Comparison of ENCODE assay signal across 16 cellular contexts in genomic region chr9:95459218-95459617, GRCh38. TPM values are rescaled to one million over a fixed set of nuclear protein-coding genes. Genes with fewer than 3 reads are reported as not detected.
DNase-seq lines count a peak whose midpoint lies in the region; ATAC-seq, FAIRE-seq and TF ChIP-seq lines count a peak whose summit lies in the region.
"Had no signal": no experiment of that assay in that cellular context is flagged by ENCODE, and none has a peak within 500 bp of the region (broad histone marks: within the 10 kb centered on the region; RNA-seq: fewer than 3 reads in every experiment).

No MANE protein-coding gene starts in this region.

- H3K4me2 ChIP-seq in hepatocyte: peak overlapping the region; percentile 48
- no peak overlapping the region for H3K4me2 ChIP-seq in HepG2 (ENCODE audit: low read depth, low read length)
- H3K4me2 ChIP-seq: A549, KMS-11 had no signal

- ATAC-seq in HepG2: no peak
- ATAC-seq: A549, Panc1 had no signal

- no peak for TF ChIP-seq RAD21 in HepG2 (CRISPR knock-in tag; IDR thresholded peaks at IDR 0.05)

- H3K79me2 ChIP-seq in hepatocyte: peaks cover 53% of the 10 kb centered on the region
- no peaks in the 10 kb centered on the region for H3K79me2 ChIP-seq in HepG2 (ENCODE audit: insufficient read depth, low read length)

- H3K9ac ChIP-seq in HepG2 (ENCODE audit: insufficient read depth, low read depth, low read length): no peak overlapping the region
- H3K9ac ChIP-seq: KMS-11 had no signal

- POLR2A ChIA-PET in HepG2 (lab: Yijun Ruan, JAX): no interaction called here

- FAIRE-seq in HepG2 (lab: Jason Lieb, UNC): no peak
- FAIRE-seq: A549 had no signal

- DNase-seq in cardiac muscle cell (ENCODE audit: low read depth in 1 of 2, low spot score in 1 of 2): no peak
- DNase-seq in left ventricle myocardium inferior: no peak
- DNase-seq in hepatocyte (ENCODE audit: low spot score): peak; percentile 42
- no peak for DNase-seq in transverse colon
- no peak for DNase-seq in NCI-H1436 treated with DMSO at 0.1 percent for 48 hours (lab: John Stamatoyannopoulos, UW)
- DNase-seq in HepG2 (ENCODE audit: low spot score): no peak
- DNase-seq in AG08396 (ENCODE audit: low spot score): no peak
- DNase-seq: COR-L47, EL, MG63, NCI-H187 treated with DMSO at 0.1 percent for 48 hours had no signal

- in situ Hi-C loops in transverse colon (cut with MboI; ENCODE audit: low pct_ligation_motif_present in 1 of 4, low pct_unique_long_range_greater_than_20kb in 1 of 4, low sequenced_read_pairs in 3 of 4) (no loop called here), HepG2 (cut with HindIII; ENCODE audit: extremely low pct_ligation_motif_present, low pct_unique_long_range_greater_than_20kb) (no loop called here)

- TF ChIP-seq POLR2A in transverse colon (IDR thresholded peaks at IDR 0.05) (no peak), HepG2 (IDR thresholded peaks at IDR 0.05; ENCODE audit: insufficient read depth in 1 of 2, low read depth in 2 of 2, low read length in 2 of 2) (no peak)

- H2AFZ ChIP-seq in hepatocyte (no peak overlapping the region), HepG2 (ENCODE audit: low read length) (no peak overlapping the region)

- H3K36me3 ChIP-seq in cardiac muscle cell: peaks cover 29% of the 10 kb centered on the region
- H3K36me3 ChIP-seq in left ventricle myocardium inferior: peaks cover 75% of the 10 kb centered on the region
- no peaks in the 10 kb centered on the region for H3K36me3 ChIP-seq in hepatocyte (replicated peaks; ENCODE audit: insufficient read depth, low read depth)
- peaks cover 0 to 8% (median 2%) of the 10 kb centered on the region in 4 donors for H3K36me3 ChIP-seq in transverse colon
- H3K36me3 ChIP-seq in HepG2 (replicated peaks in 1 of 2; ENCODE audit: control insufficient read depth in 1 of 2, insufficient read depth in 2 of 2, low read length in 2 of 2): peaks cover 12 to 54% of the 10 kb centered on the region in 2 experiments
- H3K36me3 ChIP-seq: MG63 had no signal

- TF ChIP-seq EP300 in transverse colon (IDR thresholded peaks at IDR 0.05; ENCODE audit: low read depth) (no peak), HepG2 (IDR thresholded peaks at IDR 0.05; ENCODE audit: low read depth in 2 of 2, low read length in 2 of 2) (no peak), HepG2 (CRISPR knock-in tag; IDR thresholded peaks at IDR 0.05; ENCODE audit: borderline replicate concordance) (no peak)

- CTCF ChIA-PET in HepG2 (lab: Yijun Ruan, JAX; ENCODE audit: low intra/inter-chr PET ratio, low total read pairs): no interaction called here

- H3K4me1 ChIP-seq in cardiac muscle cell (ENCODE audit: low read depth) (peaks cover 29% of the 10 kb centered on the region), left ventricle myocardium inferior (peaks cover 19% of the 10 kb centered on the region), hepatocyte (ENCODE audit: insufficient read depth) (peaks cover 67% of the 10 kb centered on the region), transverse colon (peaks cover 30 to 56% (median 35%) of the 10 kb centered on the region in 4 donors), HepG2 (ENCODE audit: insufficient read depth, low read length) (no peaks in the 10 kb centered on the region)
- H3K4me1 ChIP-seq: A549 had no signal

- H3K27ac ChIP-seq in cardiac muscle cell (peak overlapping the region; percentile 18), left ventricle myocardium inferior (replicated peaks) (no peak overlapping the region), VCaP (peak overlapping the region; percentile 52), hepatocyte (peak overlapping the region; percentile 90), transverse colon (peak overlapping the region; percentile 55 to 77 (median 72)), HepG2 (ENCODE audit: extremely low read length, insufficient read depth, low read length) (no peak overlapping the region)
- H3K27ac ChIP-seq: A549, KMS-11 had no signal

- H3K4me3 ChIP-seq in cardiac muscle cell (no peak overlapping the region), left ventricle myocardium inferior (no peak overlapping the region), hepatocyte (no peak overlapping the region), transverse colon (no peak overlapping the region), HepG2 (replicated peaks in 1 of 3; ENCODE audit: insufficient read depth in 1 of 3, low read depth in 2 of 3, low read length in 3 of 3) (no peak overlapping the region)
- H3K4me3 ChIP-seq: A549, HAP-1, MG63 had no signal

- no peaks in the 10 kb centered on the region for H3K9me3 ChIP-seq in cardiac muscle cell (ENCODE audit: low read depth)
- no peaks in the 10 kb centered on the region for H3K9me3 ChIP-seq in left ventricle myocardium inferior (replicated peaks)
- H3K9me3 ChIP-seq in hepatocyte (ENCODE audit: low read depth): no peaks in the 10 kb centered on the region
- H3K9me3 ChIP-seq in transverse colon: no peaks in the 10 kb centered on the region
- no peaks in the 10 kb centered on the region for H3K9me3 ChIP-seq in HepG2 (ENCODE audit: low read length)
- H3K9me3 ChIP-seq: A549, HAP-1, MG63 had no signal

- BruUV-seq in HepG2 (replicated peaks; lab: Mats Ljungman, UMichigan): no TSS peak

- H3K27me3 ChIP-seq in cardiac muscle cell (no peaks in the 10 kb centered on the region), left ventricle myocardium inferior (ENCODE audit: low read depth) (no peaks in the 10 kb centered on the region), hepatocyte (no peaks in the 10 kb centered on the region), transverse colon (no peaks in the 10 kb centered on the region), HepG2 (ENCODE audit: control insufficient read depth in 1 of 2, insufficient read depth in 2 of 2, low read length in 2 of 2) (no peaks in the 10 kb centered on the region)
- H3K27me3 ChIP-seq: MG63 had no signal

- H3K9me2 ChIP-seq in hepatocyte (replicated peaks; ENCODE audit: insufficient read depth): no peaks in the 10 kb centered on the region

- TF ChIP-seq CTCF in cardiac muscle cell (IDR thresholded peaks at IDR 0.05; ENCODE audit: low read depth, low read length): no peak
- TF ChIP-seq CTCF in left ventricle myocardium inferior (IDR thresholded peaks at IDR 0.05; ENCODE audit: borderline replicate concordance): no peak
- TF ChIP-seq CTCF in VCaP (conservative IDR thresholded peaks at IDR 0.05): no peak
- TF ChIP-seq CTCF in hepatocyte (IDR thresholded peaks at IDR 0.05; ENCODE audit: poor library complexity): no peak
- no peak for TF ChIP-seq CTCF in transverse colon (IDR thresholded peaks at IDR 0.05)
- TF ChIP-seq CTCF in HepG2 (CRISPR knock-in tag; IDR thresholded peaks at IDR 0.05): no peak

- intact Hi-C loops in left ventricle myocardium inferior (cut with micrococcal nuclease): no loop called here
- intact Hi-C loops in transverse colon (cut with DNase I; ENCODE audit: low total_unique reads): no loop called here
- intact Hi-C loops in HepG2 (cut with micrococcal nuclease; ENCODE audit: unreplicated experiment): no loop called here

- 48% methylated on average over 15 of the region's 15 CpGs for WGBS in hepatocyte (ENCODE audit: low lambda C conversion rate, missing lambda C conversion rate)
- WGBS in transverse colon (ENCODE audit: low coverage in 1 of 2), 2 donors: 53 to 65% methylated on average over 10 to 15 of the region's 15 CpGs
- WGBS in HepG2 (ENCODE audit: low lambda C conversion rate): 94% methylated on average over 15 of the region's 15 CpGs

- peaks cover 32% of the 10 kb centered on the region for H4K20me1 ChIP-seq in hepatocyte (ENCODE audit: insufficient read depth, poor library complexity, severe bottlenecking)
- H4K20me1 ChIP-seq in HepG2 (ENCODE audit: insufficient read depth, low read length): no peaks in the 10 kb centered on the region

TF ChIP-seq in HepG2, 621 proteins besides CTCF, POLR2A, EP300 and RAD21 (continues in another document):
- TF ChIP-seq ASH2L (IDR thresholded peaks at IDR 0.05; ENCODE audit: insufficient read length, low read depth, low read length) (no peak), DPF2 (CRISPR knock-in tag; IDR thresholded peaks at IDR 0.05; ENCODE audit: borderline replicate concordance, low read depth) (no peak), PRMT3 (CRISPR knock-in tag; IDR thresholded peaks at IDR 0.05; ENCODE audit: borderline replicate concordance, low read depth) (no peak), ZNF839 (CRISPR knock-in tag; IDR thresholded peaks at IDR 0.05; ENCODE audit: borderline replicate concordance) (no peak), ZNF354B (CRISPR knock-in tag; IDR thresholded peaks at IDR 0.05) (no peak), NFKBIZ (CRISPR knock-in tag; IDR thresholded peaks at IDR 0.05) (no peak), AKAP8 (CRISPR knock-in tag; IDR thresholded peaks at IDR 0.05) (no peak)

RNA-seq across cellular contexts. Expression of gene PTCH1, which starts 57.6 kb away (rescaled TPM):
- 8.3 and 13.9 TPM in 2 replicates for total RNA-seq in cardiac muscle cell
- polyA plus RNA-seq in cardiac muscle cell: 7.3 and 9.6 TPM in 2 replicates
- 6.6 TPM for total RNA-seq in left ventricle myocardium inferior
- 29.7 and 36.8 TPM in 2 replicates for total RNA-seq in hepatocyte
- 36.0 and 44.1 TPM in 2 replicates for polyA plus RNA-seq in hepatocyte
- total RNA-seq in transverse colon: 10 to 100 TPM; 12.3 to 50.9 (median 26.4) TPM
- total RNA-seq in HepG2 (2016; rRNA removed; fragmentation: Illumina TruSeq; extraction: Trizol): 2.6 and 2.8 TPM in 2 replicates
- 1.5 and 2.5 TPM in 2 replicates for total RNA-seq in HepG2 (2016; cell fraction: cytosol; rRNA removed; fragmentation: Illumina TruSeq; extraction: Trizol; ENCODE audit: low read depth)
- 2.4 and 2.8 TPM in 2 replicates for total RNA-seq in HepG2 (2016; cell fraction: insoluble cytoplasmic fraction; rRNA removed; fragmentation: Illumina TruSeq; extraction: Trizol)
- 2.2 TPM in 2 replicates for total RNA-seq in HepG2 (2016; cell fraction: membrane; rRNA removed; fragmentation: Illumina TruSeq; extraction: Trizol)
- 5.0 and 8.5 TPM in 2 replicates for total RNA-seq in HepG2 (2016; cell fraction: nucleus; rRNA removed; fragmentation: Illumina TruSeq; extraction: Trizol)
- polyA plus RNA-seq in HepG2 (2011; rRNA removed): 2.9 and 3.9 TPM in 2 replicates
- 1.6 and 1.7 TPM in 2 replicates for polyA plus RNA-seq in HepG2 (2011; cell fraction: cytosol; rRNA removed)
- 10.6 TPM in 2 replicates for polyA plus RNA-seq in HepG2 (2011; cell fraction: nucleus; rRNA removed)
- polyA plus RNA-seq in HepG2 (2012): 4.2 and 4.9 TPM in 2 replicates
- polyA plus RNA-seq in HepG2 (2016; cell fraction: cytosol; fragmentation: Illumina TruSeq; extraction: Trizol; ENCODE audit: low read depth): 0.23 and 0.42 TPM in 2 replicates
- 1.0 and 3.0 TPM in 2 replicates for polyA plus RNA-seq in HepG2 (2016; cell fraction: insoluble cytoplasmic fraction; fragmentation: Illumina TruSeq; extraction: Trizol; ENCODE audit: low read depth)
- 0.34 and 0.76 TPM in 2 replicates for polyA plus RNA-seq in HepG2 (2016; cell fraction: membrane; fragmentation: Illumina TruSeq; extraction: Trizol; ENCODE audit: low read depth)
- polyA plus RNA-seq in HepG2 (2016; cell fraction: nucleus; fragmentation: Illumina TruSeq; extraction: Trizol; ENCODE audit: insufficient read depth, low read depth): 8.5 and 10.5 TPM in 2 replicates
- 12.2 and 12.3 TPM in 2 replicates for polyA minus RNA-seq in HepG2 (2011; rRNA and poly(A)+ RNA removed; ENCODE audit: low replicate concordance)
- polyA minus RNA-seq in HepG2 (2011; cell fraction: cytosol; rRNA and poly(A)+ RNA removed): 5.9 and 10.5 TPM in 2 replicates
- polyA minus RNA-seq in HepG2 (2011; cell fraction: nucleus; rRNA and poly(A)+ RNA removed): 13.8 and 22.4 TPM in 2 replicates

Comparison
In these comparisons a context has a peak if more than half of its experiments do, and no peak if none do; other contexts are left out.
1. H3K27ac ChIP-seq: peak in cardiac muscle cell (single experiment), VCaP (single experiment), hepatocyte (single experiment) and transverse colon (4 of 4); none in left ventricle myocardium inferior (single experiment) and HepG2 (single experiment).